Comparison of ENCODE assay signal across 3 cellular contexts in genomic region chr2:12666445-12666844, GRCh38.
TF ChIP-seq lines count a peak whose summit lies in the region.

No MANE protein-coding gene starts in this region.

TF ChIP-seq in HEK293, 187 proteins besides CTCF, POLR2A, EP300 and RAD21:
- TF ChIP-seq ZNF157 (tag by site-specific recombination; IDR thresholded peaks at IDR 0.05) = no peak
- TF ChIP-seq KLF16 (tag by site-specific recombination; IDR thresholded peaks at IDR 0.05) = no peak
- no peak for TF ChIP-seq ZNF175 (tag by site-specific recombination; IDR thresholded peaks at IDR 0.05)
- TF ChIP-seq ZNF133 (tag by site-specific recombination; IDR thresholded peaks at IDR 0.05) = no peak
- no peak for TF ChIP-seq REPIN1 (tag by site-specific recombination; IDR thresholded peaks at IDR 0.05; ENCODE audit: low read depth)
- TF ChIP-seq PATZ1 (tag by site-specific recombination; IDR thresholded peaks at IDR 0.05) = no peak
- TF ChIP-seq SETDB1 (IDR thresholded peaks at IDR 0.05; ENCODE audit: insufficient read length, low read length) = peak; percentile 93
- TF ChIP-seq ZNF707 (tag by site-specific recombination; IDR thresholded peaks at IDR 0.05) = no peak
- no peak for TF ChIP-seq AEBP2 (tag by site-specific recombination; IDR thresholded peaks at IDR 0.05; ENCODE audit: borderline replicate concordance)

TF ChIP-seq in K562, 482 proteins besides CTCF, POLR2A, EP300 and RAD21:
- no peak for TF ChIP-seq ZNF444 (CRISPR knock-in tag; IDR thresholded peaks at IDR 0.05)
- peak; percentile 33 for TF ChIP-seq ZNF280A (IDR thresholded peaks at IDR 0.05; ENCODE audit: low read depth, partially characterized antibody)
- no peak for TF ChIP-seq NR2C2 (CRISPR knock-in tag; IDR thresholded peaks at IDR 0.05)
- TF ChIP-seq NR2C2 (tag; IDR thresholded peaks at IDR 0.05) = no peak
- TF ChIP-seq SAFB (IDR thresholded peaks at IDR 0.05; ENCODE audit: borderline replicate concordance, low read depth, low read length) = no peak
- no peak for TF ChIP-seq TSC22D4 (tag; IDR thresholded peaks at IDR 0.05)
- TF ChIP-seq TFAM (CRISPR knock-in tag; conservative IDR thresholded peaks at IDR 0.05) = no peak
- no peak for TF ChIP-seq PURB (CRISPR knock-in tag; IDR thresholded peaks at IDR 0.05; ENCODE audit: low read depth)
- 0 out of 2 replicates have a peak, but pooled peaks have one; percentile 27 for TF ChIP-seq TRIM28 (IDR thresholded peaks at IDR 0.05)
- no peak for TF ChIP-seq CBFA2T2 (conservative IDR thresholded peaks at IDR 0.05)
- no peak for TF ChIP-seq ZFP30 (CRISPR knock-in tag; IDR thresholded peaks at IDR 0.05; ENCODE audit: borderline replicate concordance)
- no peak for TF ChIP-seq SAFB2 (IDR thresholded peaks at IDR 0.05; ENCODE audit: borderline replicate concordance, low read depth, low read length, severe bottlenecking)
- no peak for TF ChIP-seq ZNF232 (CRISPR knock-in tag; IDR thresholded peaks at IDR 0.05)
- TF ChIP-seq ZNF263 (CRISPR knock-in tag; IDR thresholded peaks at IDR 0.05; ENCODE audit: borderline replicate concordance) = no peak
- TF ChIP-seq PHF20 (IDR thresholded peaks at IDR 0.05; ENCODE audit: partially characterized antibody) = no peak
- TF ChIP-seq ZNF655 (CRISPR knock-in tag; IDR thresholded peaks at IDR 0.05) = no peak
- peak; percentile 31 for TF ChIP-seq RBM25 (IDR thresholded peaks at IDR 0.05; ENCODE audit: low read depth, low read length, severe bottlenecking)
- peak in 1 of 2 experiments; percentile 74; a peak in 2 of 3 replicates for TF ChIP-seq CBX3 (IDR thresholded peaks at IDR 0.05; ENCODE audit: borderline replicate concordance in 1 of 2, low read length in 2 of 2)
- no peak for TF ChIP-seq ZNF780A (CRISPR knock-in tag; IDR thresholded peaks at IDR 0.05)
- no peak for TF ChIP-seq TCF7 (IDR thresholded peaks at IDR 0.05; ENCODE audit: borderline replicate concordance)
- no peak for TF ChIP-seq CHCHD3 (CRISPR knock-in tag; IDR thresholded peaks at IDR 0.05)
- TF ChIP-seq CREBBP (IDR thresholded peaks at IDR 0.05; ENCODE audit: low read depth, low read length) = no peak
- no peak for TF ChIP-seq ZNF717 (CRISPR knock-in tag; IDR thresholded peaks at IDR 0.05)

TF ChIP-seq in H1, 55 proteins besides CTCF, POLR2A, EP300 and RAD21:
- TF ChIP-seq KDM5A (IDR thresholded peaks at IDR 0.05; ENCODE audit: low read length) (no peak), KDM1A (IDR thresholded peaks at IDR 0.05; ENCODE audit: borderline replicate concordance, low read length) (0 out of 2 replicates have a peak, but pooled peaks have one; percentile 34)
